Comparison of ENCODE assay signal across 8 cellular contexts in genomic region chr1:116763787-116764465, GRCh38.
DNase-seq lines count a peak whose midpoint lies in the region; ATAC-seq and TF ChIP-seq lines count a peak whose summit lies in the region.

No MANE protein-coding gene starts in this region.

- H3K4me3 ChIP-seq in fibroblast of pulmonary artery (replicated peaks; ENCODE audit: low read depth, low read length), result no peak overlapping the region

- DNase-seq in AG20443 (ENCODE audit: low spot score) (peak; percentile 48), HCEC 1CT (peak; percentile 18), fibroblast of pulmonary artery (ENCODE audit: low read depth) (peak; percentile 22), germinal center (ENCODE audit: low spot score) (no peak), SW480 (ENCODE audit: low spot score) (no peak)
- peak; percentile 54 for DNase-seq in activated CD4-positive, alpha-beta T cell treated with anti-CD3 and anti-CD28 coated beads, Interleukin-2, amount 50 U/mL, for 1 hour
- peak; percentile 49 for DNase-seq in stimulated activated CD4-positive, alpha-beta T cell treated with anti-CD3 and anti-CD28 coated beads, Interleukin-4, amount 100 ng/mL, for 1 hour

- ATAC-seq in GM21737 (IDR thresholded peaks at IDR 0.05; ENCODE audit: unreplicated experiment), result no peak

- peak; percentile 52 for TF ChIP-seq CTCF in fibroblast of pulmonary artery (IDR thresholded peaks at IDR 0.05; ENCODE audit: low read length, missing control alignments)

Comparison
In these comparisons a context has a peak if more than half of its experiments do, and no peak if none do; other contexts are left out.
1. DNase-seq: peak in AG20443 (single experiment), HCEC 1CT (single experiment), activated CD4-positive, alpha-beta T cell treated with anti-CD3 and anti-CD28 coated beads, Interleukin-2, amount 50 U/mL, for 1 hour (single experiment), fibroblast of pulmonary artery (single experiment) and stimulated activated CD4-positive, alpha-beta T cell treated with anti-CD3 and anti-CD28 coated beads, Interleukin-4, amount 100 ng/mL, for 1 hour (single experiment); none in germinal center (single experiment) and SW480 (single experiment).